In genomic region chr3:46293035-46293724, GRCh38 we compare ENCODE assay signal across 13 cellular contexts. TPM values are rescaled to one million over a fixed set of nuclear protein-coding genes. Genes with fewer than 3 reads are reported as not detected.
A peak's percentile ranks its signal among the peaks of the same experiment; 100 is the strongest.
DNase-seq lines count a peak whose midpoint lies in the region; ATAC-seq and TF ChIP-seq lines count a peak whose summit lies in the region.
"Had no signal": no experiment of that assay in that cellular context is flagged by ENCODE, and none has a peak within 500 bp of the region (broad histone marks: within the 10 kb centered on the region; RNA-seq: fewer than 3 reads in every experiment).

No MANE protein-coding gene starts in this region.

- no peak for TF ChIP-seq CTCF in CD8-positive, alpha-beta T cell (IDR thresholded peaks at IDR 0.05)
- TF ChIP-seq CTCF in epithelial cell of proximal tubule (conservative IDR thresholded peaks at IDR 0.05; ENCODE audit: low read depth, low read length) (peak; percentile 23), GM10248 (IDR thresholded peaks at IDR 0.05; ENCODE audit: control extremely low read depth, extremely low read depth, low read depth, missing control alignments) (no peak)

- H3K36me3 Mint-ChIP-seq in CD8-positive, alpha-beta T cell, result no peaks in the 10 kb centered on the region
- no peaks in the 10 kb centered on the region for H3K36me3 Mint-ChIP-seq in T-helper 17 cell (ENCODE audit: low read depth)

- H3K4me3 ChIP-seq in CD8-positive, alpha-beta T cell (ENCODE audit: low read depth, low read length), result no peak overlapping the region
- H3K4me3 ChIP-seq in H7 (ENCODE audit: insufficient read depth, low read depth, low read length), result no peak overlapping the region
- H3K4me3 ChIP-seq in epithelial cell of proximal tubule (ENCODE audit: low read depth, low read length), result no peak overlapping the region
- H3K4me3 ChIP-seq: lower lobe of right lung had no signal

- H3K4me3 Mint-ChIP-seq in CD8-positive, alpha-beta T cell, result no peak overlapping the region
- no peak overlapping the region for H3K4me3 Mint-ChIP-seq in T-helper 17 cell

- H3K27me3 Mint-ChIP-seq in CD8-positive, alpha-beta T cell (ENCODE audit: low read depth), result no peaks in the 10 kb centered on the region
- no peaks in the 10 kb centered on the region for H3K27me3 Mint-ChIP-seq in T-helper 17 cell

- DNase-seq in CD8-positive, alpha-beta T cell, result no peak
- peak; percentile 39 for DNase-seq in H7
- DNase-seq in T-helper 17 cell, result no peak
- no peak for DNase-seq in epithelial cell of proximal tubule (ENCODE audit: low read depth)
- no peak for DNase-seq in retina
- DNase-seq in GM10248 (ENCODE audit: extremely low spot score), result no peak
- DNase-seq in NCI-H187 (lab: John Stamatoyannopoulos, UW), result no peak
- DNase-seq: lower lobe of right lung, NCI-H1436, NCI-H510A treated with DMSO at 0.1 percent for 48 hours had no signal

- H3K4me1 Mint-ChIP-seq in CD8-positive, alpha-beta T cell (ENCODE audit: low read depth), result peaks cover 48% of the 10 kb centered on the region
- peaks cover 44% of the 10 kb centered on the region for H3K4me1 Mint-ChIP-seq in T-helper 17 cell

- H3K4me1 ChIP-seq in CD8-positive, alpha-beta T cell (ENCODE audit: insufficient read depth, low read length), result peaks cover 5% of the 10 kb centered on the region

- intact Hi-C loops in CD8-positive, alpha-beta T cell (cut with DNase I, micrococcal nuclease), result loop anchor here in 1 of 2 experiments (5.0 kb wide), 1 partner anchor 414 kb away; no protein-coding TSS in a partner anchor

- H3K36me3 ChIP-seq in CD8-positive, alpha-beta T cell (ENCODE audit: insufficient read depth, low read length), result no peaks in the 10 kb centered on the region
- no peaks in the 10 kb centered on the region for H3K36me3 ChIP-seq in H7 (replicated peaks; ENCODE audit: control insufficient read depth, insufficient read depth, low read length)
- H3K36me3 ChIP-seq: lower lobe of right lung had no signal

- no peaks in the 10 kb centered on the region for H3K9me3 Mint-ChIP-seq in CD8-positive, alpha-beta T cell

- peak; percentile 38 for ATAC-seq in CD8-positive, alpha-beta T cell
- peak; percentile 64 for ATAC-seq in T-helper 17 cell
- ATAC-seq: lower lobe of right lung, Right ventricle myocardium inferior, sciatic nerve had no signal

- no peaks in the 10 kb centered on the region for H3K27me3 ChIP-seq in CD8-positive, alpha-beta T cell (ENCODE audit: insufficient read depth, low read length)
- H3K27me3 ChIP-seq in H7 (ENCODE audit: control insufficient read depth, insufficient read depth, low read length), result no peaks in the 10 kb centered on the region

- no peak overlapping the region for H3K27ac ChIP-seq in CD8-positive, alpha-beta T cell (ENCODE audit: low read depth, low read length)

- no peaks in the 10 kb centered on the region for H3K9me3 ChIP-seq in CD8-positive, alpha-beta T cell (ENCODE audit: low read length)
- no peaks in the 10 kb centered on the region for H3K9me3 ChIP-seq in T-helper 17 cell (ENCODE audit: control insufficient read depth, low read length, poor library complexity, severe bottlenecking)
- H3K9me3 ChIP-seq: lower lobe of right lung had no signal

- peak overlapping the region; percentile 80 for H3K27ac Mint-ChIP-seq in CD8-positive, alpha-beta T cell
- peak overlapping the region; percentile 92 for H3K27ac Mint-ChIP-seq in T-helper 17 cell

- CTCF ChIA-PET in CD8-positive, alpha-beta T cell (lab: Charles Lee), result interaction anchor here (1.0 to 3.1 kb wide), 4 partner anchors 10 to 76 kb away, joined by 4 to 11 read pairs (median 8); no protein-coding TSS in a partner anchor
- CTCF ChIA-PET in GM10248 (lab: Yijun Ruan, JAX), result interaction anchor here (0.9 to 1.6 kb wide), 5 partner anchors 17 to 85 kb away, joined by 3 to 6 read pairs (median 3); no protein-coding TSS in a partner anchor

- POLR2A ChIA-PET in CD8-positive, alpha-beta T cell (lab: Charles Lee), result interaction anchor here (0.6 to 1.7 kb wide), 2 partner anchors 19 to 26 kb away, joined by 4 to 5 read pairs; no protein-coding TSS in a partner anchor
- POLR2A ChIA-PET in GM10248 (lab: Yijun Ruan, JAX), result no interaction called here

RNA-seq across cellular contexts. Expression of gene CCR3, which starts 50.9 kb away (rescaled TPM):
- total RNA-seq in CD8-positive, alpha-beta T cell, result not detected
- not detected in 2 replicates for total RNA-seq in H7 (2014; rRNA removed; shearing (Covaris generic))
- total RNA-seq in T-helper 17 cell, result under 1 TPM; 0.23 to 0.37 TPM
- not detected in 2 replicates for total RNA-seq in epithelial cell of proximal tubule
- total RNA-seq: astrocyte, lower lobe of right lung, Right ventricle myocardium inferior, sciatic nerve had no signal
